ENCODE assay signal across 8 cellular contexts in genomic region chr1:45011837-45012638, GRCh38. TPM values are rescaled to one million over a fixed set of nuclear protein-coding genes. Genes with fewer than 3 reads are reported as not detected.
A peak's percentile ranks its signal among the peaks of the same experiment; 100 is the strongest.
DNase-seq lines count a peak whose midpoint lies in the region; ATAC-seq and TF ChIP-seq lines count a peak whose summit lies in the region.

Gene UROD (plus strand): TSS chr1:45012254. CDS start chr1:45012266, 12 bp downstream.

- peak within 1 kb of the TSS; percentile 79 for H3K4me3 ChIP-seq in SU-DHL-6 (ENCODE audit: insufficient read depth, low read length, poor library complexity, severe bottlenecking)
- peak within 1 kb of the TSS; percentile 82 for H3K4me3 ChIP-seq in ovary
- peak within 1 kb of the TSS; percentile 73 to 81 (median 76) for H3K4me3 ChIP-seq in thyroid gland (replicated peaks in 1 of 3)

- H3F3A ChIP-seq in SU-DHL-6 (ENCODE audit: insufficient read depth), result no peaks in the 10 kb centered on the region

- POLR2A ChIA-PET in activated naive CD8-positive, alpha-beta T cell treated with anti-CD3 and anti-CD28 coated beads, Interleukin-2, amount 10 ng/mL, durations not matched to agents 7 days and 5 days (lab: Charles Lee), result interaction anchor here (0.6 to 6.2 kb wide), 26 partner anchors 10 to 572 kb away, joined by 3 to 84 read pairs (median 9); partner anchors contain the start of genes BTBD19, EIF2B3, HPDL and MUTYH

- H3K27me3 ChIP-seq in SU-DHL-6 (ENCODE audit: low read length) (no peaks in the 10 kb centered on the region), ovary (no peaks in the 10 kb centered on the region), thyroid gland (no peaks in the 10 kb centered on the region)

- H3K27ac Mint-ChIP-seq in activated naive CD8-positive, alpha-beta T cell treated with anti-CD3 and anti-CD28 coated beads, Interleukin-2, amount 10 ng/mL, durations not matched to agents 7 days and 5 days, result peak within 1 kb of the TSS; percentile 97

- peak within 1 kb of the TSS; percentile 70 for H3K9ac ChIP-seq in SU-DHL-6 (ENCODE audit: low read length)

- 0 to 1% (median 1%) methylated on average over 21 of the region's 21 CpGs for WGBS in ovary, 3 donors
- WGBS in thyroid gland, 2 donors, result 1 to 2% methylated on average over 17 to 21 of the region's 21 CpGs

- TF ChIP-seq POLR2A in ovary (IDR thresholded peaks at IDR 0.05) (peak; percentile 25), thyroid gland (IDR thresholded peaks at IDR 0.05) (peak; percentile 4 to 60)

- intact Hi-C loops in Right ventricle myocardium inferior (cut with DNase I) (loop anchor here (1.0 to 2.0 kb wide), 2 partner anchors 25 to 291 kb away; partner anchors contain the start of gene EIF2B3), ovary (cut with DNase I) (loop anchor here (2.0 to 10.0 kb wide), 8 partner anchors 175 to 573 kb away; partner anchors contain the start of genes TESK2 (in 2 of the 4), BEST4 (in 1 of the 4) and NASP (in 1 of the 4)), thyroid gland (cut with DNase I) (loop anchor here (5.0 to 10.0 kb wide), 4 partner anchors 170 to 553 kb away; partner anchors contain the start of genes PTCH2 and ZSWIM5)

- peaks cover 29% of the 10 kb centered on the region for H3K4me1 Mint-ChIP-seq in activated naive CD8-positive, alpha-beta T cell treated with anti-CD3 and anti-CD28 coated beads, Interleukin-2, amount 10 ng/mL, durations not matched to agents 7 days and 5 days

- H3K36me3 ChIP-seq in SU-DHL-6 (ENCODE audit: low read length) (no peaks in the 10 kb centered on the region), ovary (peaks cover 3% of the 10 kb centered on the region), thyroid gland (peaks cover 23 to 24% of the 10 kb centered on the region in 2 donors)

- peaks cover 10% of the 10 kb centered on the region for H3K36me3 Mint-ChIP-seq in activated naive CD8-positive, alpha-beta T cell treated with anti-CD3 and anti-CD28 coated beads, Interleukin-2, amount 10 ng/mL, durations not matched to agents 7 days and 5 days

- H3K4me3 Mint-ChIP-seq in activated naive CD8-positive, alpha-beta T cell treated with anti-CD3 and anti-CD28 coated beads, Interleukin-2, amount 10 ng/mL, durations not matched to agents 7 days and 5 days, result peak within 1 kb of the TSS; percentile 89

- DNase-seq in GM04504 (ENCODE audit: low read depth) (peak; percentile 92), NCI-H1105 (lab: John Stamatoyannopoulos, UW) (peak; percentile 98), Right ventricle myocardium inferior (ENCODE audit: missing footprints) (peak; percentile 96), ovary (peak; percentile 89 to 93 (median 90)), thyroid gland (peak; percentile 93 to 95)
- peak; percentile 86 for DNase-seq in activated naive CD8-positive, alpha-beta T cell treated with anti-CD3 and anti-CD28 coated beads, Interleukin-2, amount 10 ng/mL, durations not matched to agents 7 days and 5 days

- H3K27ac ChIP-seq in SU-DHL-6 (ENCODE audit: low read depth, low read length) (peak within 1 kb of the TSS; percentile 39), ovary (peak within 1 kb of the TSS; percentile 48 to 71), thyroid gland (peak within 1 kb of the TSS; percentile 61 to 77 (median 70))

- no peaks in the 10 kb centered on the region for H3K9me3 Mint-ChIP-seq in activated naive CD8-positive, alpha-beta T cell treated with anti-CD3 and anti-CD28 coated beads, Interleukin-2, amount 10 ng/mL, durations not matched to agents 7 days and 5 days

- ATAC-seq in HG02623 (IDR thresholded peaks at IDR 0.05; ENCODE audit: unreplicated experiment), result peak; percentile 53
- peak; percentile 71 for ATAC-seq in activated naive CD8-positive, alpha-beta T cell treated with anti-CD3 and anti-CD28 coated beads, Interleukin-2, amount 10 ng/mL, durations not matched to agents 7 days and 5 days (ENCODE audit: low read depth)
- peak; percentile 95 for ATAC-seq in Right ventricle myocardium inferior

- no peaks in the 10 kb centered on the region for H4K20me1 ChIP-seq in SU-DHL-6 (ENCODE audit: low read depth, low read length)

- no peaks in the 10 kb centered on the region for H3K27me3 Mint-ChIP-seq in activated naive CD8-positive, alpha-beta T cell treated with anti-CD3 and anti-CD28 coated beads, Interleukin-2, amount 10 ng/mL, durations not matched to agents 7 days and 5 days

- H3K9me3 ChIP-seq in SU-DHL-6 (ENCODE audit: insufficient read depth, low read length), result no peaks in the 10 kb centered on the region
- H3K9me3 ChIP-seq in ovary, result no peaks in the 10 kb centered on the region
- no peaks in the 10 kb centered on the region for H3K9me3 ChIP-seq in thyroid gland

- TF ChIP-seq EP300 in ovary (IDR thresholded peaks at IDR 0.05), result no peak

- H2AFZ ChIP-seq in SU-DHL-6 (ENCODE audit: low read depth, low read length, severe bottlenecking), result peak within 1 kb of the TSS; percentile 95

- TF ChIP-seq CTCF in SU-DHL-6 (IDR thresholded peaks at IDR 0.05; ENCODE audit: insufficient read depth, low read length, poor library complexity, severe bottlenecking) (no peak), ovary (IDR thresholded peaks at IDR 0.05) (no peak), thyroid gland (IDR thresholded peaks at IDR 0.05) (peak in 1 of 6 experiments; percentile 43)

- peak within 1 kb of the TSS; percentile 93 for H3K4me2 ChIP-seq in SU-DHL-6 (ENCODE audit: low read depth, low read length, poor library complexity, severe bottlenecking)

- no peaks in the 10 kb centered on the region for H3K79me2 ChIP-seq in SU-DHL-6 (ENCODE audit: insufficient read depth, low read length)

- no peaks in the 10 kb centered on the region for H3K9me2 ChIP-seq in SU-DHL-6 (replicated peaks; ENCODE audit: insufficient read depth, low read length)

- H3K4me1 ChIP-seq in ovary (ENCODE audit: insufficient read depth) (peaks cover 14% of the 10 kb centered on the region), thyroid gland (peaks cover 30 to 41% of the 10 kb centered on the region in 2 donors)

RNA-seq across cellular contexts. Expression of gene UROD, which starts in this region (rescaled TPM):
- 10 to 100 TPM; 71.7 to 79.2 TPM for total RNA-seq in activated naive CD8-positive, alpha-beta T cell treated with anti-CD3 and anti-CD28 coated beads, Interleukin-2, amount 10 ng/mL, durations not matched to agents 7 days and 5 days
- total RNA-seq in Right ventricle myocardium inferior (71.7 TPM), ovary (10 to 100 TPM; 69.2 to 92.3 (median 74.7) TPM), thyroid gland (100 to 1,000 TPM in 2 of 4 donors, 10 to 100 TPM in 2; 94.5 to 137 (median 99.3) TPM)
- 10 to 100 TPM; 82.3 to 97.2 TPM for polyA plus RNA-seq in ovary

Comparison
In these comparisons a context has a peak if more than half of its experiments do, and no peak if none do; other contexts are left out.
1. Peak in every context shown above with its lines: DNase-seq, ATAC-seq, H3K4me3 ChIP-seq and H3K27ac ChIP-seq.